Comparison of ENCODE assay signal across 17 cellular contexts in genomic region chr2:144403940-144404339, GRCh38.
DNase-seq lines count a peak whose midpoint lies in the region; ATAC-seq, FAIRE-seq and TF ChIP-seq lines count a peak whose summit lies in the region.
"Had no signal": no experiment of that assay in that cellular context is flagged by ENCODE, and none has a peak within 500 bp of the region (broad histone marks: within the 10 kb centered on the region; RNA-seq: fewer than 3 reads in every experiment).

No MANE protein-coding gene starts in this region.

- H3K27me3 ChIP-seq in mesenchymal stem cell (ENCODE audit: control insufficient read depth in 1 of 2, insufficient read depth in 1 of 2, low read length in 2 of 2) (no peaks in the 10 kb centered on the region), subcutaneous abdominal adipose tissue (ENCODE audit: control insufficient read depth in 5 of 5, insufficient read depth in 4 of 5, low read length in 5 of 5) (no peaks in the 10 kb centered on the region)
- H3K27me3 ChIP-seq: BLaER1 treated with 17β-estradiol and CSF1 and Interleukin-3, amounts not matched to agents 10 nM and 100 nM; body of pancreas had no signal

- no peak overlapping the region for H3K14ac ChIP-seq in mesenchymal stem cell (ENCODE audit: low read length in 2 of 2)

- ATAC-seq in HG03108 (IDR thresholded peaks at IDR 0.05; ENCODE audit: unreplicated experiment) (no peak), WTC11 (no peak)
- ATAC-seq: body of pancreas; GM23338; stimulated activated memory B cell treated with anti-CD40 and anti-IgM and Interleukin-4, amounts not matched to agents 10 μg/mL and 1 μg/mL and 100 μg/mL, for 72 hours had no signal

- peak overlapping the region in 1 of 2 experiments; percentile 67 for H3K18ac ChIP-seq in mesenchymal stem cell (ENCODE audit: low read depth in 1 of 2, low read length in 2 of 2)

- DNase-seq in NCI-H2227 (lab: John Stamatoyannopoulos, UW; ENCODE audit: unreplicated experiment), result peak; percentile 35
- DNase-seq in epithelial cell of proximal tubule (ENCODE audit: low read depth), result peak; percentile 29
- peak; percentile 46 for DNase-seq in mesenchymal stem cell
- DNase-seq in WTC11 (ENCODE audit: low spot score), result no peak
- no peak for DNase-seq in activated T-cell treated with anti-CD3 and anti-CD28 coated beads for 4 hours
- DNase-seq in H54 (ENCODE audit: insufficient read length, low spot score), result no peak
- DNase-seq: activated CD4-positive, alpha-beta T cell treated with anti-CD3 and anti-CD28 coated beads for 4 hours; body of pancreas; effector memory CD4-positive, alpha-beta T cell; NCI-H2029 treated with DMSO at 0.1 percent for 48 hours; pancreas; stimulated activated CD4-positive, alpha-beta T cell treated with anti-CD3 and anti-CD28 coated beads, Interleukin-4, amount 100 ng/mL, for 24 hours had no signal

- H3K9ac ChIP-seq in mesenchymal stem cell (ENCODE audit: low read length) (no peak overlapping the region), subcutaneous abdominal adipose tissue (ENCODE audit: low read length in 5 of 5) (no peak overlapping the region)
- H3K9ac ChIP-seq: BLaER1 treated with 17β-estradiol and CSF1 and Interleukin-3, amounts not matched to agents 10 nM and 100 nM had no signal

- CTCF ChIA-PET in WTC11 (lab: Charles Lee), result no interaction called here

- no peak overlapping the region for H3K4me2 ChIP-seq in mesenchymal stem cell (ENCODE audit: low read length, poor library complexity, severe bottlenecking)
- H3K4me2 ChIP-seq: BLaER1 treated with 17β-estradiol and CSF1 and Interleukin-3, amounts not matched to agents 10 nM and 100 nM; GM23338 had no signal

- no peak overlapping the region for H4K8ac ChIP-seq in mesenchymal stem cell (ENCODE audit: low read length)

- H3K27ac Mint-ChIP-seq in WTC11, result no peak overlapping the region
- H3K27ac Mint-ChIP-seq: GM23338; stimulated activated memory B cell treated with anti-CD40 and anti-IgM and Interleukin-4, amounts not matched to agents 10 μg/mL and 1 μg/mL and 100 μg/mL, for 72 hours had no signal

- no peak overlapping the region for H2BK5ac ChIP-seq in mesenchymal stem cell (ENCODE audit: low read depth, low read length, poor library complexity, severe bottlenecking)

- H3K27ac ChIP-seq in mesenchymal stem cell (ENCODE audit: low read length, poor library complexity, severe bottlenecking), result peak overlapping the region; percentile 88
- H3K27ac ChIP-seq in subcutaneous abdominal adipose tissue (ENCODE audit: low read depth, low read length), result peak overlapping the region; percentile 12
- H3K27ac ChIP-seq: BLaER1 treated with 17β-estradiol and CSF1 and Interleukin-3, amounts not matched to agents 10 nM and 100 nM; body of pancreas; pancreas had no signal

- peaks cover 36% of the 10 kb centered on the region for H3K4me1 Mint-ChIP-seq in WTC11

- peaks cover 3% of the 10 kb centered on the region for H3K9me3 Mint-ChIP-seq in WTC11
- H3K9me3 Mint-ChIP-seq: GM23338; stimulated activated memory B cell treated with anti-CD40 and anti-IgM and Interleukin-4, amounts not matched to agents 10 μg/mL and 1 μg/mL and 100 μg/mL, for 72 hours had no signal

- H3K4me1 ChIP-seq in mesenchymal stem cell (ENCODE audit: control insufficient read depth, insufficient read depth, low read depth, low read length), result peaks cover 6% of the 10 kb centered on the region
- H3K4me1 ChIP-seq in subcutaneous abdominal adipose tissue (ENCODE audit: control insufficient read depth in 5 of 5, insufficient read depth in 5 of 5, low read length in 5 of 5), result peaks cover 0 to 8% (median 0%) of the 10 kb centered on the region in 5 donors
- H3K4me1 ChIP-seq: body of pancreas, pancreas had no signal

- H3K36me3 Mint-ChIP-seq in WTC11, result no peaks in the 10 kb centered on the region

- no peaks in the 10 kb centered on the region; the same call in 1 of the 2 replicates for H3K27me3 Mint-ChIP-seq in WTC11 (ENCODE audit: low read depth)
- H3K27me3 Mint-ChIP-seq: stimulated activated memory B cell treated with anti-CD40 and anti-IgM and Interleukin-4, amounts not matched to agents 10 μg/mL and 1 μg/mL and 100 μg/mL, for 72 hours had no signal

- no peak overlapping the region for H2BK12ac ChIP-seq in mesenchymal stem cell (ENCODE audit: low read length in 2 of 2)

- TF ChIP-seq CTCF in epithelial cell of proximal tubule (conservative IDR thresholded peaks at IDR 0.05; ENCODE audit: low read depth, low read length) (no peak), WTC11 (IDR thresholded peaks at IDR 0.05) (no peak)

- no peak overlapping the region for H3K4me3 Mint-ChIP-seq in WTC11
- H3K4me3 Mint-ChIP-seq: GM23338; stimulated activated memory B cell treated with anti-CD40 and anti-IgM and Interleukin-4, amounts not matched to agents 10 μg/mL and 1 μg/mL and 100 μg/mL, for 72 hours had no signal

- H3K4me3 ChIP-seq in epithelial cell of proximal tubule (ENCODE audit: low read depth, low read length) (no peak overlapping the region), mesenchymal stem cell (ENCODE audit: insufficient read depth in 1 of 2, low read depth in 1 of 2, low read length in 2 of 2) (no peak overlapping the region), subcutaneous abdominal adipose tissue (ENCODE audit: low read depth in 1 of 5, low read length in 5 of 5) (no peak overlapping the region)
- H3K4me3 ChIP-seq: BLaER1 treated with 17β-estradiol and CSF1 and Interleukin-3, amounts not matched to agents 10 nM and 100 nM; body of pancreas; GM23338; pancreas had no signal

- H2AFZ ChIP-seq in mesenchymal stem cell (ENCODE audit: low read depth, low read length), result no peak overlapping the region
- H2AFZ ChIP-seq: GM23338 had no signal

- H3K4ac ChIP-seq in mesenchymal stem cell (ENCODE audit: low read depth in 1 of 2, low read length in 2 of 2), result no peak overlapping the region

- H2BK120ac ChIP-seq in mesenchymal stem cell (ENCODE audit: low read depth, low read length), result no peak overlapping the region

- no peak overlapping the region for H3K23ac ChIP-seq in mesenchymal stem cell (ENCODE audit: low read length in 2 of 2)

- H3K36me3 ChIP-seq in mesenchymal stem cell (ENCODE audit: control insufficient read depth in 1 of 2, insufficient read depth in 2 of 2, low read depth in 1 of 2, low read length in 2 of 2) (peaks cover 0 to 92% of the 10 kb centered on the region in 2 experiments), subcutaneous abdominal adipose tissue (ENCODE audit: control insufficient read depth in 5 of 5, insufficient read depth in 5 of 5, low read length in 5 of 5) (peaks cover 25 to 59% (median 50%) of the 10 kb centered on the region in 5 donors)
- H3K36me3 ChIP-seq: pancreas had no signal

- H3K9me3 ChIP-seq in mesenchymal stem cell (ENCODE audit: control insufficient read depth, low read length) (no peaks in the 10 kb centered on the region), subcutaneous abdominal adipose tissue (ENCODE audit: control insufficient read depth in 5 of 5, low read length in 5 of 5) (no peaks in the 10 kb centered on the region)
- H3K9me3 ChIP-seq: BLaER1 treated with 17β-estradiol and CSF1 and Interleukin-3, amounts not matched to agents 10 nM and 100 nM; body of pancreas; pancreas had no signal

- no peak overlapping the region for H4K91ac ChIP-seq in mesenchymal stem cell (ENCODE audit: low read length)

- H3K79me1 ChIP-seq in mesenchymal stem cell (replicated peaks; ENCODE audit: low read length, poor library complexity, severe bottlenecking), result peaks cover 13% of the 10 kb centered on the region

- no peak for TF ChIP-seq POLR2A in H54 (IDR thresholded peaks at IDR 0.05; ENCODE audit: low read depth, low read length)

- no peak overlapping the region for H2AK5ac ChIP-seq in mesenchymal stem cell (ENCODE audit: low read length, severe bottlenecking)

- FAIRE-seq in H54 (lab: Jason Lieb, UNC), result no peak
- FAIRE-seq: pancreas had no signal

- POLR2A ChIA-PET in WTC11 (lab: Charles Lee), result no interaction called here

- 67% methylated on average over 13 of the region's 16 CpGs for WGBS in mesenchymal stem cell

- H2BK15ac ChIP-seq in mesenchymal stem cell (ENCODE audit: low read depth, poor library complexity, severe bottlenecking), result peak overlapping the region; percentile 15

TF ChIP-seq in WTC11, 78 proteins besides CTCF, POLR2A, EP300 and RAD21 (continues in another document):
- TF ChIP-seq CREB1 (CRISPR knock-in tag; IDR thresholded peaks at IDR 0.05), result no peak
- TF ChIP-seq NR3C1 (CRISPR knock-in tag; conservative IDR thresholded peaks at IDR 0.05; ENCODE audit: low read depth), result no peak
- no peak for TF ChIP-seq TCF7 (CRISPR knock-in tag; IDR thresholded peaks at IDR 0.05; ENCODE audit: low read depth)
- TF ChIP-seq ATF3 (CRISPR knock-in tag; conservative IDR thresholded peaks at IDR 0.05), result no peak
- TF ChIP-seq ATF2 (CRISPR knock-in tag; IDR thresholded peaks at IDR 0.05; ENCODE audit: borderline replicate concordance, low read depth), result no peak
- TF ChIP-seq ZBTB43 (CRISPR knock-in tag; IDR thresholded peaks at IDR 0.05), result no peak

Comparison
In these comparisons a context has a peak if more than half of its experiments do, and no peak if none do; other contexts are left out.
1. DNase-seq: peak in NCI-H2227 (single experiment), epithelial cell of proximal tubule (single experiment) and mesenchymal stem cell (single experiment); none in WTC11 (single experiment), activated T-cell treated with anti-CD3 and anti-CD28 coated beads for 4 hours (single experiment) and H54 (single experiment).